Comparison of ENCODE assay signal across 10 cellular contexts in the genomic region with DNA sequence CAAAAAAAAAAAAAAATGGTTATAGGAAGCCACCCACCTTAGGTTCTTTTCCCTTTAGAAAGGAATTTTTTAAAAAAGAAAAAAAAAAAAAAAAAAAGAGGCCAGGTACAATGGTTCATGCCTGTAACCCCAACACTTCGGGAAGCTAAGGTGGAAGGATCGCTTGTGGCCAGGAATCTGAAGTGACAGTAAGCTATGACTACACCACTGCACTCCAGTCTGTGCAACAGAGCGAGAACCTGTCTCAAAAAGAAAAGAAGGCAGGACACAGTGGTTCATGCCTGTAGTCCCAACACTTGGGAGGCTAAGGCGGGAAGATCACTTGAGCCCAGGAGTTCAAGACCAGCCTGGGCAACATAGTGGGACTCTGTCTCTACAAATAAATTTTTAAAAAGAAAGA. TPM values are rescaled to one million over a fixed set of nuclear protein-coding genes. Genes with fewer than 3 reads are reported as not detected.
DNase-seq lines count a peak whose midpoint lies in the region; ATAC-seq, FAIRE-seq and TF ChIP-seq lines count a peak whose summit lies in the region.
"Had no signal": no experiment of that assay in that cellular context is flagged by ENCODE, and none has a peak within 500 bp of the region (broad histone marks: within the 10 kb centered on the region; RNA-seq: fewer than 3 reads in every experiment).

No MANE protein-coding gene starts in this region.

- in situ Hi-C loops in GM13976 (cut with MboI; ENCODE audit: low sequenced_read_pairs, unreplicated experiment), result no loop called here

- H3K36me3 ChIP-seq in small intestine (ENCODE audit: control insufficient read depth in 2 of 2, insufficient read depth in 2 of 2, low read length in 2 of 2), result peaks cover 3 to 5% of the 10 kb centered on the region in 2 donors
- no peaks in the 10 kb centered on the region; the same call in 1 of the 2 replicates for H3K36me3 ChIP-seq in H7 (replicated peaks; ENCODE audit: control insufficient read depth, insufficient read depth, low read length)

- H3K27me3 ChIP-seq in small intestine (ENCODE audit: control insufficient read depth in 2 of 2, insufficient read depth in 2 of 2, low read length in 2 of 2), result no peaks in the 10 kb centered on the region
- no peaks in the 10 kb centered on the region for H3K27me3 ChIP-seq in H7 (ENCODE audit: control insufficient read depth, insufficient read depth, low read length)

- no peak overlapping the region for H3K27ac ChIP-seq in small intestine (ENCODE audit: low read depth in 1 of 2, low read length in 1 of 2)

- peak overlapping the region; percentile 65 for H3K4me3 Mint-ChIP-seq in activated CD4-positive, alpha-beta T cell treated with anti-CD3 and anti-CD28 coated beads, Interleukin-2, amount 10 ng/mL, durations not matched to agents 7 days and 5 days

- no peaks in the 10 kb centered on the region for H3K27me3 Mint-ChIP-seq in activated CD4-positive, alpha-beta T cell treated with anti-CD3 and anti-CD28 coated beads, Interleukin-2, amount 10 ng/mL, durations not matched to agents 7 days and 5 days

- H3K36me3 Mint-ChIP-seq in activated CD4-positive, alpha-beta T cell treated with anti-CD3 and anti-CD28 coated beads, Interleukin-2, amount 10 ng/mL, durations not matched to agents 7 days and 5 days (ENCODE audit: low read depth), result peaks cover 25% of the 10 kb centered on the region

- peaks cover 0 to 6% of the 10 kb centered on the region in 2 donors for H3K4me1 ChIP-seq in small intestine (ENCODE audit: control insufficient read depth in 2 of 2, insufficient read depth in 1 of 2, low read depth in 1 of 2, low read length in 1 of 2)

- H3K9me3 Mint-ChIP-seq in activated CD4-positive, alpha-beta T cell treated with anti-CD3 and anti-CD28 coated beads, Interleukin-2, amount 10 ng/mL, durations not matched to agents 7 days and 5 days, result no peaks in the 10 kb centered on the region

- H3K9me3 ChIP-seq in small intestine (ENCODE audit: control insufficient read depth, low read depth), result no peaks in the 10 kb centered on the region

- H3K27ac Mint-ChIP-seq in activated CD4-positive, alpha-beta T cell treated with anti-CD3 and anti-CD28 coated beads, Interleukin-2, amount 10 ng/mL, durations not matched to agents 7 days and 5 days, result peak overlapping the region; percentile 84

- TF ChIP-seq CTCF in choroid plexus epithelial cell (conservative IDR thresholded peaks at IDR 0.05; ENCODE audit: low read depth, low read length) (no peak), GM13976 (IDR thresholded peaks at IDR 0.05; ENCODE audit: borderline replicate concordance, control extremely low read depth, extremely low read depth, insufficient read depth, missing control alignments) (no peak)

- POLR2A ChIA-PET in activated CD4-positive, alpha-beta T cell treated with anti-CD3 and anti-CD28 coated beads, Interleukin-2, amount 10 ng/mL, durations not matched to agents 7 days and 5 days (lab: Charles Lee), result no interaction called here

- H3K4me3 ChIP-seq in choroid plexus epithelial cell (ENCODE audit: low read depth, low read length), result peak overlapping the region; percentile 32
- H3K4me3 ChIP-seq in small intestine (ENCODE audit: low read depth in 1 of 2, low read length in 2 of 2), result no peak overlapping the region
- H3K4me3 ChIP-seq in H7 (ENCODE audit: insufficient read depth, low read depth, low read length), result no peak overlapping the region

- CTCF ChIA-PET in activated CD4-positive, alpha-beta T cell treated with anti-CD3 and anti-CD28 coated beads, Interleukin-2, amount 10 ng/mL, durations not matched to agents 7 days and 5 days (lab: Charles Lee), result interaction anchor here (0.6 kb wide), 1 partner anchor 112 kb away, joined by 3 read pairs; no protein-coding TSS in a partner anchor

- no peak for DNase-seq in activated CD4-positive, alpha-beta T cell treated with anti-CD3 and anti-CD28 coated beads, Interleukin-2, amount 10 ng/mL, durations not matched to agents 7 days and 5 days
- DNase-seq in activated CD4-positive, alpha-beta T cell treated with anti-CD3 and anti-CD28 coated beads for 1 hour, result no peak
- no peak for DNase-seq in choroid plexus epithelial cell (ENCODE audit: low read depth)
- peak; percentile 18 for DNase-seq in small intestine
- DNase-seq in H7, result no peak
- no peak for DNase-seq in GM13976 (ENCODE audit: low spot score)
- DNase-seq: activated CD4-positive, alpha-beta T cell treated with anti-CD3 and anti-CD28 coated beads, Interleukin-2, amount 50 U/mL, for 48 hours; NCI-H510A treated with DMSO at 0.1 percent for 48 hours had no signal

- FAIRE-seq in small intestine (lab: Jason Lieb, UNC), result no peak

- peak; percentile 21 for ATAC-seq in HG03280 (IDR thresholded peaks at IDR 0.05; ENCODE audit: unreplicated experiment)
- no peak for ATAC-seq in esophagus mucosa

- peaks cover 29% of the 10 kb centered on the region for H3K4me1 Mint-ChIP-seq in activated CD4-positive, alpha-beta T cell treated with anti-CD3 and anti-CD28 coated beads, Interleukin-2, amount 10 ng/mL, durations not matched to agents 7 days and 5 days

- WGBS in small intestine, 3 donors, result 31 to 63% (median 48%) methylated on average over 4 of the region's 4 CpGs

RNA-seq across cellular contexts. Expression of gene SPTLC2, which starts 36.0 kb away (rescaled TPM):
- total RNA-seq in activated CD4-positive, alpha-beta T cell treated with anti-CD3 and anti-CD28 coated beads, Interleukin-2, amount 10 ng/mL, durations not matched to agents 7 days and 5 days, result 10 to 100 TPM; 54.2 to 64.4 TPM
- polyA plus RNA-seq in small intestine, result 10 to 100 TPM in 1 of 3 donors, 1 to 10 TPM in 2; 5.9 to 27.5 (median 6.7) TPM
- 20.5 and 22.7 TPM in 2 replicates for total RNA-seq in H7 (2014; rRNA removed; shearing (Covaris generic))
- total RNA-seq in esophagus mucosa, result 40.1 TPM
